Comparison of ENCODE assay signal across 6 cellular contexts in genomic region chr4:177595413-177595812, GRCh38.
"Had no signal": no experiment of that assay in that cellular context is flagged by ENCODE, and none has a peak within 500 bp of the region (broad histone marks: within the 10 kb centered on the region; RNA-seq: fewer than 3 reads in every experiment).

No MANE protein-coding gene starts in this region.

- H3K36me3 ChIP-seq: HAP-1 had no signal

- H3K9me3 ChIP-seq: HAP-1 had no signal

- H3K27me3 Mint-ChIP-seq: IgD-negative memory B cell had no signal

- H3K9ac ChIP-seq: GM23248 had no signal

- H3K27ac Mint-ChIP-seq: IgD-negative memory B cell had no signal

- DNase-seq: GOT3, H7 had no signal

- H3K36me3 Mint-ChIP-seq: IgD-negative memory B cell had no signal

- H3K4me3 ChIP-seq: GM23248, HAP-1 had no signal

- H3K4me3 Mint-ChIP-seq: IgD-negative memory B cell had no signal

- H2AFZ ChIP-seq: GM23248 had no signal

- H3K27ac ChIP-seq: GM23248, HL-60 had no signal

- H3K4me1 Mint-ChIP-seq: IgD-negative memory B cell had no signal
